10 cellular contexts compared by ENCODE assay signal in genomic region chr9:114616684-114617520, GRCh38. TPM values are rescaled to one million over a fixed set of nuclear protein-coding genes. Genes with fewer than 3 reads are reported as not detected.
A peak's percentile ranks its signal among the peaks of the same experiment; 100 is the strongest.
DNase-seq lines count a peak whose midpoint lies in the region; ATAC-seq and TF ChIP-seq lines count a peak whose summit lies in the region.
"Had no signal": no experiment of that assay in that cellular context is flagged by ENCODE, and none has a peak within 500 bp of the region (broad histone marks: within the 10 kb centered on the region; RNA-seq: fewer than 3 reads in every experiment).

No MANE protein-coding gene starts in this region.

- H3K4me2 ChIP-seq in OCI-LY3 (ENCODE audit: low read length) = peak overlapping the region; percentile 65

- H3K79me2 ChIP-seq in OCI-LY3 (ENCODE audit: low read length) = peaks cover 99% of the 10 kb centered on the region

- no peak for DNase-seq in activated T-cell treated with anti-CD3 and anti-CD28 coated beads, Interleukin-2, amount 50 U/mL, for 24 hours
- DNase-seq in activated T-cell treated with anti-CD3 and anti-CD28 coated beads, Interleukin-2, amount 50 U/mL, for 1 hour = no peak
- peak; percentile 90 for DNase-seq in cardiac septum (ENCODE audit: low spot score)
- DNase-seq in testis = peak; percentile 57
- DNase-seq in stimulated activated CD4-positive, alpha-beta T cell treated with anti-CD3 and anti-CD28 coated beads, Interleukin-15, amount 100 ng/mL, for 24 hours = no peak
- DNase-seq in osteocyte (ENCODE audit: extremely low spot score, unreplicated experiment) = no peak

- peaks cover 62% of the 10 kb centered on the region for H3K36me3 ChIP-seq in OCI-LY3 (replicated peaks; ENCODE audit: low read depth, low read length)
- no peaks in the 10 kb centered on the region for H3K36me3 ChIP-seq in testis (ENCODE audit: low read depth, missing control alignments)

- H2AFZ ChIP-seq in OCI-LY3 (ENCODE audit: low read depth, low read length) = no peak overlapping the region

- peaks cover 54% of the 10 kb centered on the region for H3K36me3 Mint-ChIP-seq in activated T-cell treated with anti-CD3 and anti-CD28 coated beads, Interleukin-2, amount 50 U/mL, for 24 hours (ENCODE audit: low read depth)
- H3K36me3 Mint-ChIP-seq in osteocyte (ENCODE audit: unreplicated experiment) = peaks cover 13% of the 10 kb centered on the region

- H3K4me3 ChIP-seq in OCI-LY3 (ENCODE audit: low read length) (peak overlapping the region; percentile 28; the same call in 1 of the 2 replicates), testis (no peak overlapping the region)

- intact Hi-C loops in cardiac septum (cut with DNase I) = no loop called here
- intact Hi-C loops in testis (cut with DNase I; ENCODE audit: low total_unique reads) = no loop called here

- peak overlapping the region; percentile 52; the same call in 1 of the 2 replicates for H3K9ac ChIP-seq in OCI-LY3 (ENCODE audit: low read length)

- peak overlapping the region; percentile 87 for H3K27ac Mint-ChIP-seq in activated T-cell treated with anti-CD3 and anti-CD28 coated beads, Interleukin-2, amount 50 U/mL, for 24 hours
- no peak overlapping the region for H3K27ac Mint-ChIP-seq in osteocyte (ENCODE audit: unreplicated experiment)

- no peaks in the 10 kb centered on the region for H3K9me3 Mint-ChIP-seq in activated T-cell treated with anti-CD3 and anti-CD28 coated beads, Interleukin-2, amount 50 U/mL, for 24 hours
- no peaks in the 10 kb centered on the region for H3K9me3 Mint-ChIP-seq in osteocyte (ENCODE audit: unreplicated experiment)

- H3K4me1 ChIP-seq in OCI-LY3 (ENCODE audit: low read length) (peaks cover 55% of the 10 kb centered on the region), testis (peaks cover 28% of the 10 kb centered on the region)

- peak; percentile 72 for ATAC-seq in HG02885 (IDR thresholded peaks at IDR 0.05; ENCODE audit: poor library complexity, unreplicated experiment)

- H3K9me3 ChIP-seq in OCI-LY3 (ENCODE audit: insufficient read depth, low read length) (peaks cover 3% of the 10 kb centered on the region; the same call in 1 of the 2 replicates), testis (no peaks in the 10 kb centered on the region)

- peak overlapping the region; percentile 89 for H3K27ac ChIP-seq in OCI-LY3 (ENCODE audit: low read length)
- peak overlapping the region; percentile 41 to 79 for H3K27ac ChIP-seq in testis

- peaks cover 3% of the 10 kb centered on the region; the same call in 1 of the 2 replicates for H4K20me1 ChIP-seq in OCI-LY3 (ENCODE audit: insufficient read depth, low read length)

- H3K4me1 Mint-ChIP-seq in activated T-cell treated with anti-CD3 and anti-CD28 coated beads, Interleukin-2, amount 50 U/mL, for 24 hours (ENCODE audit: low read depth) = peaks cover 51% of the 10 kb centered on the region
- H3K4me1 Mint-ChIP-seq in osteocyte (ENCODE audit: unreplicated experiment) = peaks cover 34% of the 10 kb centered on the region

- TF ChIP-seq CTCF in OCI-LY3 (IDR thresholded peaks at IDR 0.05; ENCODE audit: low read depth, low read length) = no peak
- TF ChIP-seq CTCF in testis (IDR thresholded peaks at IDR 0.05) = no peak
- TF ChIP-seq CTCF in osteocyte (IDR thresholded peaks at IDR 0.05) = no peak

- TF ChIP-seq POLR2A in testis (IDR thresholded peaks at IDR 0.05) = no peak

- 36 to 63% methylated on average over 4 of the region's 4 CpGs for WGBS in testis, 2 donors

- no peaks in the 10 kb centered on the region for H3K27me3 ChIP-seq in OCI-LY3 (ENCODE audit: low read depth, low read length)
- no peaks in the 10 kb centered on the region for H3K27me3 ChIP-seq in testis

- H3K27me3 Mint-ChIP-seq in activated T-cell treated with anti-CD3 and anti-CD28 coated beads, Interleukin-2, amount 50 U/mL, for 24 hours = no peaks in the 10 kb centered on the region
- H3K27me3 Mint-ChIP-seq in osteocyte (ENCODE audit: unreplicated experiment) = no peaks in the 10 kb centered on the region

- no peak overlapping the region for H3K4me3 Mint-ChIP-seq in activated T-cell treated with anti-CD3 and anti-CD28 coated beads, Interleukin-2, amount 50 U/mL, for 24 hours
- H3K4me3 Mint-ChIP-seq in osteocyte (ENCODE audit: unreplicated experiment) = no peak overlapping the region

RNA-seq across cellular contexts. Expression of gene TMEM268, which starts 5.8 kb away (rescaled TPM):
- 3.6 TPM for total RNA-seq in cardiac septum
- total RNA-seq in testis = 10 to 100 TPM; 23.8 to 26.1 TPM
- polyA plus RNA-seq in testis (ENCODE audit: insufficient read depth, low read depth, low replicate concordance) = 11.3 TPM
- total RNA-seq in osteocyte = 15.9 and 16.1 TPM in 2 replicates

RNA-seq across cellular contexts. Expression of gene ATP6V1G1, which starts 29.3 kb away (rescaled TPM):
- total RNA-seq in cardiac septum = 64.6 TPM
- total RNA-seq in testis = 100 to 1,000 TPM; 233 to 243 TPM
- 215 TPM for polyA plus RNA-seq in testis (ENCODE audit: insufficient read depth, low read depth, low replicate concordance)
- total RNA-seq in osteocyte = 118 and 123 TPM in 2 replicates

RNA-seq across cellular contexts. Expression of gene TEX53, which starts 40.7 kb away (rescaled TPM):
- total RNA-seq in cardiac septum (not detected), testis (10 to 100 TPM; 13.4 to 23.5 TPM), osteocyte (not detected in 2 replicates)
- polyA plus RNA-seq in testis (ENCODE audit: insufficient read depth, low read depth, low replicate concordance) = 68.8 TPM
- total RNA-seq: activated CD8-positive, alpha-beta memory T cell treated with anti-CD3 and anti-CD28 coated beads for 36 hours; liver had no signal
- polyA plus RNA-seq: liver had no signal

Comparison
In these comparisons a context has a peak if more than half of its experiments do, and no peak if none do; other contexts are left out.
1. DNase-seq: peak in cardiac septum (single experiment) and testis (single experiment); none in activated T-cell treated with anti-CD3 and anti-CD28 coated beads, Interleukin-2, amount 50 U/mL, for 24 hours (single experiment), activated T-cell treated with anti-CD3 and anti-CD28 coated beads, Interleukin-2, amount 50 U/mL, for 1 hour (single experiment), stimulated activated CD4-positive, alpha-beta T cell treated with anti-CD3 and anti-CD28 coated beads, Interleukin-15, amount 100 ng/mL, for 24 hours (single experiment) and osteocyte (single experiment).
2. RNA of gene TEX53, which starts 40.7 kb away (total RNA-seq): 13.4 to 23.5 TPM in testis; not detected in cardiac septum (single experiment) and not detected in osteocyte; every median in the first group is over 10 times any median in the second.